1 cellular context compared by ENCODE assay signal in the genomic region with DNA sequence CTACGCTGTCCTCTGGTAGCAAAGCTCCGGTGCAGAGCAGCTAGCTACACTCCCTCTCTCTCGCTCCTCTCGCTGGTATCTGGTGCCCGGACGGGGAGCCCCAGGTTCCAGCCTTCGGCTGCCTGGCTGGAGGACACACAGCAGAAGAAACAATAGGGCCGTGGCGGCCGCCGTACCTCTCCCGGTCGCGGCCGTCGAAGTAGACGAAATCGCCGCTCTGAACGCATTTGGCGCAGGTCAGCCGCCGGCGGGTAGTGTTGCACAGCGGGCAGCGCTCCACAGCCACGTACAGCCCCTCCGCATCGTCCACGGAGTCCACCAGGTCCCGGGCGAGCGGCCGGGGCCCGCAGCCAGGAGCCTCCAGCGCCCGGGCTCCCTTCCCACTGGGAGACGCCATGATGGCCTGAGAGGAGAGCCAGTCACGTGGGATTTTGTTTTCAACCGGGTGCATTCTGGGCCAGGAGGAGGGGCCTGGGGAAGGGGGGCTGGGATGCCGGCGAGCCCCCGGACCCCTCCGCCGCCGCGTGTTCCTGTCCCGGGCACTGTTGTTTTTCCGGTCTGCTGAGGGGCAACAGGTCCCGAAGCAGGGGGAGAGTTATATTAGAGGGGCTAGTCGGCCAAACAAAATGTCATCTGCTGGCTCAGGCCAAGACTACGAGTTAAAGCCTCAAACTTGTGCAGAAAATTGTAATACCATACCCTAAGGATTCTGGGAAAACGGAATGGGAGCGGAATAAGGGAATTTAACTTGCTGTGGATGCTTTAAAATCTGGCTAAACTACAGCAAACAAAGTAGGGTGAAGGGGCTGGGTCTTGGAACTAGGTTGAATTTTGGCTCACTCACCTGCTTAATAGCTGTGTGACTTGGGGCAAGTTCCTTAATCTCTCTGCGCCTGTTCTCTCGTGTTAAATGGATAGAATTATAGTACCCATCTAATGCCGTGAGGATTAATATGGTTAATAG.
TF ChIP-seq lines count a peak whose summit lies in the region.

A gene with protein sequence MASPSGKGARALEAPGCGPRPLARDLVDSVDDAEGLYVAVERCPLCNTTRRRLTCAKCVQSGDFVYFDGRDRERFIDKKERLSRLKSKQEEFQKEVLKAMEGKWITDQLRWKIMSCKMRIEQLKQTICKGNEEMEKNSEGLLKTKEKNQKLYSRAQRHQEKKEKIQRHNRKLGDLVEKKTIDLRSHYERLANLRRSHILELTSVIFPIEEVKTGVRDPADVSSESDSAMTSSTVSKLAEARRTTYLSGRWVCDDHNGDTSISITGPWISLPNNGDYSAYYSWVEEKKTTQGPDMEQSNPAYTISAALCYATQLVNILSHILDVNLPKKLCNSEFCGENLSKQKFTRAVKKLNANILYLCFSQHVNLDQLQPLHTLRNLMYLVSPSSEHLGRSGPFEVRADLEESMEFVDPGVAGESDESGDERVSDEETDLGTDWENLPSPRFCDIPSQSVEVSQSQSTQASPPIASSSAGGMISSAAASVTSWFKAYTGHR (minus strand): TSS at position 405 of the 964 bp plus-strand sequence. CDS start 8 bp downstream, at position 397.

TF ChIP-seq in HepG2, 621 proteins besides CTCF, POLR2A, EP300 and RAD21 (continued from another document and continues in another):
- TF ChIP-seq, protein P1, sequence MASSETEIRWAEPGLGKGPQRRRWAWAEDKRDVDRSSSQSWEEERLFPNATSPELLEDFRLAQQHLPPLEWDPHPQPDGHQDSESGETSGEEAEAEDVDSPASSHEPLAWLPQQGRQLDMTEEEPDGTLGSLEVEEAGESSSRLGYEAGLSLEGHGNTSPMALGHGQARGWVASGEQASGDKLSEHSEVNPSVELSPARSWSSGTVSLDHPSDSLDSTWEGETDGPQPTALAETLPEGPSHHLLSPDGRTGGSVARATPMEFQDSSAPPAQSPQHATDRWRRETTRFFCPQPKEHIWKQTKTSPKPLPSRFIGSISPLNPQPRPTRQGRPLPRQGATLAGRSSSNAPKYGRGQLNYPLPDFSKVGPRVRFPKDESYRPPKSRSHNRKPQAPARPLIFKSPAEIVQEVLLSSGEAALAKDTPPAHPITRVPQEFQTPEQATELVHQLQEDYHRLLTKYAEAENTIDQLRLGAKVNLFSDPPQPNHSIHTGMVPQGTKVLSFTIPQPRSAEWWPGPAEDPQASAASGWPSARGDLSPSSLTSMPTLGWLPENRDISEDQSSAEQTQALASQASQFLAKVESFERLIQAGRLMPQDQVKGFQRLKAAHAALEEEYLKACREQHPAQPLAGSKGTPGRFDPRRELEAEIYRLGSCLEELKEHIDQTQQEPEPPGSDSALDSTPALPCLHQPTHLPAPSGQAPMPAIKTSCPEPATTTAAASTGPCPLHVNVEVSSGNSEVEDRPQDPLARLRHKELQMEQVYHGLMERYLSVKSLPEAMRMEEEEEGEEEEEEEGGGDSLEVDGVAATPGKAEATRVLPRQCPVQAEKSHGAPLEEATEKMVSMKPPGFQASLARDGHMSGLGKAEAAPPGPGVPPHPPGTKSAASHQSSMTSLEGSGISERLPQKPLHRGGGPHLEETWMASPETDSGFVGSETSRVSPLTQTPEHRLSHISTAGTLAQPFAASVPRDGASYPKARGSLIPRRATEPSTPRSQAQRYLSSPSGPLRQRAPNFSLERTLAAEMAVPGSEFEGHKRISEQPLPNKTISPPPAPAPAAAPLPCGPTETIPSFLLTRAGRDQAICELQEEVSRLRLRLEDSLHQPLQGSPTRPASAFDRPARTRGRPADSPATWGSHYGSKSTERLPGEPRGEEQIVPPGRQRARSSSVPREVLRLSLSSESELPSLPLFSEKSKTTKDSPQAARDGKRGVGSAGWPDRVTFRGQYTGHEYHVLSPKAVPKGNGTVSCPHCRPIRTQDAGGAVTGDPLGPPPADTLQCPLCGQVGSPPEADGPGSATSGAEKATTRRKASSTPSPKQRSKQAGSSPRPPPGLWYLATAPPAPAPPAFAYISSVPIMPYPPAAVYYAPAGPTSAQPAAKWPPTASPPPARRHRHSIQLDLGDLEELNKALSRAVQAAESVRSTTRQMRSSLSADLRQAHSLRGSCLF (CRISPR knock-in tag; IDR thresholded peaks at IDR 0.05; ENCODE audit: borderline replicate concordance): no peak
- no peak for TF ChIP-seq NR2F1 (CRISPR knock-in tag; IDR thresholded peaks at IDR 0.05)
- TF ChIP-seq ZNF446 (CRISPR knock-in tag; IDR thresholded peaks at IDR 0.05): no peak
- peak; percentile 67; the same call in 1 of the 2 replicates for TF ChIP-seq HOXA5 (CRISPR knock-in tag; IDR thresholded peaks at IDR 0.05)
- TF ChIP-seq POLR2G (IDR thresholded peaks at IDR 0.05; ENCODE audit: low read depth, low read length): peak; percentile 92
- TF ChIP-seq ZSCAN9 (CRISPR knock-in tag; IDR thresholded peaks at IDR 0.05; ENCODE audit: borderline replicate concordance): peak; percentile 18; the same call in 1 of the 2 replicates
- TF ChIP-seq ZKSCAN1 (IDR thresholded peaks at IDR 0.05; ENCODE audit: low read length): no peak; the same call in 1 of the 2 replicates
- TF ChIP-seq ZFP37 (CRISPR knock-in tag; IDR thresholded peaks at IDR 0.05; ENCODE audit: borderline replicate concordance): no peak
- TF ChIP-seq SMAD1 (CRISPR knock-in tag; IDR thresholded peaks at IDR 0.05; ENCODE audit: borderline replicate concordance, low read depth): no peak
- no peak for TF ChIP-seq ZNF367 (CRISPR knock-in tag; IDR thresholded peaks at IDR 0.05; ENCODE audit: borderline replicate concordance)
- TF ChIP-seq, protein P2, sequence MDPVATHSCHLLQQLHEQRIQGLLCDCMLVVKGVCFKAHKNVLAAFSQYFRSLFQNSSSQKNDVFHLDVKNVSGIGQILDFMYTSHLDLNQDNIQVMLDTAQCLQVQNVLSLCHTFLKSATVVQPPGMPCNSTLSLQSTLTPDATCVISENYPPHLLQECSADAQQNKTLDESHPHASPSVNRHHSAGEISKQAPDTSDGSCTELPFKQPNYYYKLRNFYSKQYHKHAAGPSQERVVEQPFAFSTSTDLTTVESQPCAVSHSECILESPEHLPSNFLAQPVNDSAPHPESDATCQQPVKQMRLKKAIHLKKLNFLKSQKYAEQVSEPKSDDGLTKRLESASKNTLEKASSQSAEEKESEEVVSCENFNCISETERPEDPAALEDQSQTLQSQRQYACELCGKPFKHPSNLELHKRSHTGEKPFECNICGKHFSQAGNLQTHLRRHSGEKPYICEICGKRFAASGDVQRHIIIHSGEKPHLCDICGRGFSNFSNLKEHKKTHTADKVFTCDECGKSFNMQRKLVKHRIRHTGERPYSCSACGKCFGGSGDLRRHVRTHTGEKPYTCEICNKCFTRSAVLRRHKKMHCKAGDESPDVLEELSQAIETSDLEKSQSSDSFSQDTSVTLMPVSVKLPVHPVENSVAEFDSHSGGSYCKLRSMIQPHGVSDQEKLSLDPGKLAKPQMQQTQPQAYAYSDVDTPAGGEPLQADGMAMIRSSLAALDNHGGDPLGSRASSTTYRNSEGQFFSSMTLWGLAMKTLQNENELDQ (CRISPR knock-in tag; IDR thresholded peaks at IDR 0.05; ENCODE audit: borderline replicate concordance): no peak
- TF ChIP-seq ZNF883 (CRISPR knock-in tag; IDR thresholded peaks at IDR 0.05; ENCODE audit: not compliant biosample characterization): peak; percentile 20
- TF ChIP-seq RBAK (CRISPR knock-in tag; IDR thresholded peaks at IDR 0.05): no peak
- no peak for TF ChIP-seq SCMH1 (CRISPR knock-in tag; IDR thresholded peaks at IDR 0.05; ENCODE audit: borderline replicate concordance)
- no peak; the same call in 1 of the 2 replicates for TF ChIP-seq MIXL1 (CRISPR knock-in tag; IDR thresholded peaks at IDR 0.05)
- peak; percentile 65; the same call in 1 of the 2 replicates for TF ChIP-seq ZNF619 (CRISPR knock-in tag; IDR thresholded peaks at IDR 0.05)
- TF ChIP-seq ZFAT (CRISPR knock-in tag; conservative IDR thresholded peaks at IDR 0.05): peak; percentile 77; the same call in 1 of the 2 replicates
- TF ChIP-seq, protein P3, sequence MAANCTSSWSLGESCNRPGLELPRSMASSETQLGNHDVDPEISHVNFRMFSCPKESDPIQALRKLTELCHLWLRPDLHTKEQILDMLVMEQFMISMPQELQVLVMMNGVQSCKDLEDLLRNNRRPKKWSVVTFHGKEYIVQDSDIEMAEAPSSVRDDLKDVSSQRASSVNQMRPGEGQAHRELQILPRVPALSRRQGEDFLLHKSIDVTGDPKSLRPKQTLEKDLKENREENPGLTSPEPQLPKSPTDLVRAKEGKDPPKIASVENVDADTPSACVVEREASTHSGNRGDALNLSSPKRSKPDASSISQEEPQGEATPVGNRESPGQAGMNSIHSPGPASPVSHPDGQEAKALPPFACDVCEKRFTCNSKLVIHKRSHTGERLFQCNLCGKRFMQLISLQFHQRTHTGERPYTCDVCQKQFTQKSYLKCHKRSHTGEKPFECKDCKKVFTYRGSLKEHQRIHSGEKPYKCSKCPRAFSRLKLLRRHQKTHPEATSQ (CRISPR knock-in tag; IDR thresholded peaks at IDR 0.05; ENCODE audit: borderline replicate concordance): peak; percentile 70; the same call in 1 of the 2 replicates
- TF ChIP-seq, protein P4, sequence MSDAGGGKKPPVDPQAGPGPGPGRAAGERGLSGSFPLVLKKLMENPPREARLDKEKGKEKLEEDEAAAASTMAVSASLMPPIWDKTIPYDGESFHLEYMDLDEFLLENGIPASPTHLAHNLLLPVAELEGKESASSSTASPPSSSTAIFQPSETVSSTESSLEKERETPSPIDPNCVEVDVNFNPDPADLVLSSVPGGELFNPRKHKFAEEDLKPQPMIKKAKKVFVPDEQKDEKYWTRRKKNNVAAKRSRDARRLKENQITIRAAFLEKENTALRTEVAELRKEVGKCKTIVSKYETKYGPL (CRISPR knock-in tag; IDR thresholded peaks at IDR 0.05): 0 out of 2 replicates have a peak, but pooled peaks have one; percentile 33
- TF ChIP-seq, protein P5, sequence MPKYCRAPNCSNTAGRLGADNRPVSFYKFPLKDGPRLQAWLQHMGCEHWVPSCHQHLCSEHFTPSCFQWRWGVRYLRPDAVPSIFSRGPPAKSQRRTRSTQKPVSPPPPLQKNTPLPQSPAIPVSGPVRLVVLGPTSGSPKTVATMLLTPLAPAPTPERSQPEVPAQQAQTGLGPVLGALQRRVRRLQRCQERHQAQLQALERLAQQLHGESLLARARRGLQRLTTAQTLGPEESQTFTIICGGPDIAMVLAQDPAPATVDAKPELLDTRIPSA (CRISPR knock-in tag; IDR thresholded peaks at IDR 0.05; ENCODE audit: borderline replicate concordance): no peak
- no peak for TF ChIP-seq SRF (IDR thresholded peaks at IDR 0.05; ENCODE audit: low read depth, low read length)
- TF ChIP-seq, protein P6, sequence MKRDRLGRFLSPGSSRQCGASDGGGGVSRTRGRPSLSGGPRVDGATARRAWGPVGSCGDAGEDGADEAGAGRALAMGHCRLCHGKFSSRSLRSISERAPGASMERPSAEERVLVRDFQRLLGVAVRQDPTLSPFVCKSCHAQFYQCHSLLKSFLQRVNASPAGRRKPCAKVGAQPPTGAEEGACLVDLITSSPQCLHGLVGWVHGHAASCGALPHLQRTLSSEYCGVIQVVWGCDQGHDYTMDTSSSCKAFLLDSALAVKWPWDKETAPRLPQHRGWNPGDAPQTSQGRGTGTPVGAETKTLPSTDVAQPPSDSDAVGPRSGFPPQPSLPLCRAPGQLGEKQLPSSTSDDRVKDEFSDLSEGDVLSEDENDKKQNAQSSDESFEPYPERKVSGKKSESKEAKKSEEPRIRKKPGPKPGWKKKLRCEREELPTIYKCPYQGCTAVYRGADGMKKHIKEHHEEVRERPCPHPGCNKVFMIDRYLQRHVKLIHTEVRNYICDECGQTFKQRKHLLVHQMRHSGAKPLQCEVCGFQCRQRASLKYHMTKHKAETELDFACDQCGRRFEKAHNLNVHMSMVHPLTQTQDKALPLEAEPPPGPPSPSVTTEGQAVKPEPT (CRISPR knock-in tag; IDR thresholded peaks at IDR 0.05; ENCODE audit: low read depth): no peak
- TF ChIP-seq ZNF703 (CRISPR knock-in tag; IDR thresholded peaks at IDR 0.05; ENCODE audit: borderline replicate concordance): no peak
- no peak for TF ChIP-seq ZNF484 (CRISPR knock-in tag; IDR thresholded peaks at IDR 0.05; ENCODE audit: borderline replicate concordance, low read depth)
- peak; percentile 54; the same call in 1 of the 2 replicates for TF ChIP-seq HOXA3 (CRISPR knock-in tag; IDR thresholded peaks at IDR 0.05)
- TF ChIP-seq ZSCAN29 (CRISPR knock-in tag; conservative IDR thresholded peaks at IDR 0.05): no peak
- TF ChIP-seq, protein P7, sequence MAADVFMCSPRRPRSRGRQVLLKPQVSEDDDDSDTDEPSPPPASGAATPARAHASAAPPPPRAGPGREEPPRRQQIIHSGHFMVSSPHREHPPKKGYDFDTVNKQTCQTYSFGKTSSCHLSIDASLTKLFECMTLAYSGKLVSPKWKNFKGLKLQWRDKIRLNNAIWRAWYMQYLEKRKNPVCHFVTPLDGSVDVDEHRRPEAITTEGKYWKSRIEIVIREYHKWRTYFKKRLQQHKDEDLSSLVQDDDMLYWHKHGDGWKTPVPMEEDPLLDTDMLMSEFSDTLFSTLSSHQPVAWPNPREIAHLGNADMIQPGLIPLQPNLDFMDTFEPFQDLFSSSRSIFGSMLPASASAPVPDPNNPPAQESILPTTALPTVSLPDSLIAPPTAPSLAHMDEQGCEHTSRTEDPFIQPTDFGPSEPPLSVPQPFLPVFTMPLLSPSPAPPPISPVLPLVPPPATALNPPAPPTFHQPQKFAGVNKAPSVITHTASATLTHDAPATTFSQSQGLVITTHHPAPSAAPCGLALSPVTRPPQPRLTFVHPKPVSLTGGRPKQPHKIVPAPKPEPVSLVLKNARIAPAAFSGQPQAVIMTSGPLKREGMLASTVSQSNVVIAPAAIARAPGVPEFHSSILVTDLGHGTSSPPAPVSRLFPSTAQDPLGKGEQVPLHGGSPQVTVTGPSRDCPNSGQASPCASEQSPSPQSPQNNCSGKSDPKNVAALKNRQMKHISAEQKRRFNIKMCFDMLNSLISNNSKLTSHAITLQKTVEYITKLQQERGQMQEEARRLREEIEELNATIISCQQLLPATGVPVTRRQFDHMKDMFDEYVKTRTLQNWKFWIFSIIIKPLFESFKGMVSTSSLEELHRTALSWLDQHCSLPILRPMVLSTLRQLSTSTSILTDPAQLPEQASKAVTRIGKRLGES (CRISPR knock-in tag; IDR thresholded peaks at IDR 0.05; ENCODE audit: borderline replicate concordance): no peak
- no peak for TF ChIP-seq ONECUT2 (CRISPR knock-in tag; IDR thresholded peaks at IDR 0.05)
- TF ChIP-seq, protein P8, sequence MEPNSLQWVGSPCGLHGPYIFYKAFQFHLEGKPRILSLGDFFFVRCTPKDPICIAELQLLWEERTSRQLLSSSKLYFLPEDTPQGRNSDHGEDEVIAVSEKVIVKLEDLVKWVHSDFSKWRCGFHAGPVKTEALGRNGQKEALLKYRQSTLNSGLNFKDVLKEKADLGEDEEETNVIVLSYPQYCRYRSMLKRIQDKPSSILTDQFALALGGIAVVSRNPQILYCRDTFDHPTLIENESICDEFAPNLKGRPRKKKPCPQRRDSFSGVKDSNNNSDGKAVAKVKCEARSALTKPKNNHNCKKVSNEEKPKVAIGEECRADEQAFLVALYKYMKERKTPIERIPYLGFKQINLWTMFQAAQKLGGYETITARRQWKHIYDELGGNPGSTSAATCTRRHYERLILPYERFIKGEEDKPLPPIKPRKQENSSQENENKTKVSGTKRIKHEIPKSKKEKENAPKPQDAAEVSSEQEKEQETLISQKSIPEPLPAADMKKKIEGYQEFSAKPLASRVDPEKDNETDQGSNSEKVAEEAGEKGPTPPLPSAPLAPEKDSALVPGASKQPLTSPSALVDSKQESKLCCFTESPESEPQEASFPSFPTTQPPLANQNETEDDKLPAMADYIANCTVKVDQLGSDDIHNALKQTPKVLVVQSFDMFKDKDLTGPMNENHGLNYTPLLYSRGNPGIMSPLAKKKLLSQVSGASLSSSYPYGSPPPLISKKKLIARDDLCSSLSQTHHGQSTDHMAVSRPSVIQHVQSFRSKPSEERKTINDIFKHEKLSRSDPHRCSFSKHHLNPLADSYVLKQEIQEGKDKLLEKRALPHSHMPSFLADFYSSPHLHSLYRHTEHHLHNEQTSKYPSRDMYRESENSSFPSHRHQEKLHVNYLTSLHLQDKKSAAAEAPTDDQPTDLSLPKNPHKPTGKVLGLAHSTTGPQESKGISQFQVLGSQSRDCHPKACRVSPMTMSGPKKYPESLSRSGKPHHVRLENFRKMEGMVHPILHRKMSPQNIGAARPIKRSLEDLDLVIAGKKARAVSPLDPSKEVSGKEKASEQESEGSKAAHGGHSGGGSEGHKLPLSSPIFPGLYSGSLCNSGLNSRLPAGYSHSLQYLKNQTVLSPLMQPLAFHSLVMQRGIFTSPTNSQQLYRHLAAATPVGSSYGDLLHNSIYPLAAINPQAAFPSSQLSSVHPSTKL (CRISPR knock-in tag; IDR thresholded peaks at IDR 0.05): peak; percentile 48
